Comparison of ENCODE assay signal across 8 cellular contexts in genomic region chr14:21525995-21526671, GRCh38. TPM values are rescaled to one million over a fixed set of nuclear protein-coding genes. Genes with fewer than 3 reads are reported as not detected.
A peak's percentile ranks its signal among the peaks of the same experiment; 100 is the strongest.
DNase-seq lines count a peak whose midpoint lies in the region; ATAC-seq lines count a peak whose summit lies in the region.

Gene SALL2, minus strand, starts transcription at chr14:21526346. Its CDS starts 219 bp downstream, at chr14:21526127.

- H3K36me3 ChIP-seq in H7 (replicated peaks; ENCODE audit: control insufficient read depth, insufficient read depth, low read length) (peaks cover 40% of the 10 kb centered on the region), mucosa of rectum (ENCODE audit: control insufficient read depth in 2 of 2, insufficient read depth in 2 of 2, low read length in 2 of 2) (no peaks in the 10 kb centered on the region)

- peak within 1 kb of the TSS; percentile 66 for H3K4me3 ChIP-seq in H7 (ENCODE audit: insufficient read depth, low read depth, low read length)
- peak within 1 kb of the TSS; percentile 66 to 72 for H3K4me3 ChIP-seq in mucosa of rectum (ENCODE audit: low read length in 2 of 2)

- H3K9ac ChIP-seq in mucosa of rectum (ENCODE audit: low read depth in 1 of 2, low read length in 2 of 2) = peak within 1 kb of the TSS; percentile 26 to 52

- peak; percentile 45 for ATAC-seq in esophagus mucosa
- no peak for ATAC-seq in HG03439 (IDR thresholded peaks at IDR 0.05; ENCODE audit: unreplicated experiment)

- H3K27me3 ChIP-seq in H7 (ENCODE audit: control insufficient read depth, insufficient read depth, low read length) = no peaks in the 10 kb centered on the region
- no peaks in the 10 kb centered on the region for H3K27me3 ChIP-seq in mucosa of rectum (ENCODE audit: control insufficient read depth in 2 of 2, insufficient read depth in 2 of 2, low read length in 2 of 2)

- H3K4me1 ChIP-seq in mucosa of rectum (ENCODE audit: control insufficient read depth in 2 of 2, insufficient read depth in 2 of 2, low read length in 2 of 2) = no peaks in the 10 kb centered on the region

- H3K9me3 ChIP-seq in mucosa of rectum (ENCODE audit: control insufficient read depth in 2 of 2, low read length in 2 of 2) = no peaks in the 10 kb centered on the region

- peak; percentile 93 for DNase-seq in Ammon's horn (ENCODE audit: low spot score)
- peak; percentile 96 for DNase-seq in H7
- DNase-seq in NCI-H526 (lab: John Stamatoyannopoulos, UW) = peak; percentile 84 to 95
- peak; percentile 62 for DNase-seq in activated T-cell treated with anti-CD3 and anti-CD28 coated beads for 48 hours (ENCODE audit: low read depth)
- DNase-seq in stimulated activated CD8-positive, alpha-beta memory T cell treated with anti-CD3 and anti-CD28 coated beads, Interleukin-4, amount 100 ng/mL, for 24 hours (ENCODE audit: low read depth) = peak; percentile 48

- H3K27ac ChIP-seq in mucosa of rectum (ENCODE audit: low read depth in 2 of 2, low read length in 2 of 2) = peak within 1 kb of the TSS; percentile 7 to 43

RNA-seq across cellular contexts. Expression of gene SALL2, which starts in this region (rescaled TPM):
- total RNA-seq in H7 (2014; rRNA removed; shearing (Covaris generic)) = 123 and 170 TPM in 2 replicates
- 1.4 TPM for total RNA-seq in esophagus mucosa

Comparison
In these comparisons a context has a peak if more than half of its experiments do, and no peak if none do; other contexts are left out.
1. RNA of gene SALL2 (total RNA-seq): 123 to 170 TPM in H7; 1.4 TPM in esophagus mucosa (single experiment); every median in the first group is over 10 times any median in the second.
2. Peak in every context shown above with its lines, with median percentiles within 50 percentile points of each other: DNase-seq.